In the genomic region with DNA sequence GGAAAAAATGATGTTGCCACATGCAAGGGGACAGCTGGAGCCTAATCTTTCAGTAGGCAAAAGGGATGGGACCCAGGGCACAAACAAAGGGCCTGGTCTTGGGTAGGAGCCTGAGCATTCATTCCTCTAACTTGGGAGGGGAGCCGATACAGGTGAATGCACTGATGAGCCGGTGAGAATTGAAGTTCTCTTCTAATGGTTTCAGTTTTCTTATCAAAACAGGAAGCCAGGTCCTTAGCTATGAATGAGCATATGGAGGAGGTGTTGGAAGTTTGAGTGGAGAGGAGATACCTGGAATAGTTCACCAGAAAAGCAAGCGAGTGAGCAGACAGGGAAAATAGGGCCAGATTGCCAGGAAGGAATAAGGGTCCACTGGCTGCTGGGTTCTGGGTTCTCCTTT, we compare ENCODE assay signal across 9 cellular contexts. TPM values are rescaled to one million over a fixed set of nuclear protein-coding genes. Genes with fewer than 3 reads are reported as not detected.
DNase-seq lines count a peak whose midpoint lies in the region; ATAC-seq and TF ChIP-seq lines count a peak whose summit lies in the region.
"Had no signal": no experiment of that assay in that cellular context is flagged by ENCODE, and none has a peak within 500 bp of the region (broad histone marks: within the 10 kb centered on the region; RNA-seq: fewer than 3 reads in every experiment).

No MANE protein-coding gene starts in this region.

- DNase-seq in central memory CD8-positive, alpha-beta T cell (ENCODE audit: low spot score in 2 of 2) = no peak
- DNase-seq in progenitor cell of endocrine pancreas (ENCODE audit: low spot score, unreplicated experiment) (no peak), GF-D8 (lab: John Stamatoyannopoulos, UW) (no peak)
- DNase-seq in stimulated activated CD4-positive, alpha-beta T cell treated with anti-CD3 and anti-CD28 coated beads, Interleukin-15, amount 100 ng/mL, for 24 hours = no peak

- ATAC-seq in GM18502 (IDR thresholded peaks at IDR 0.05; ENCODE audit: poor library complexity, unreplicated experiment) = peak; percentile 67
- ATAC-seq in GM19438 (IDR thresholded peaks at IDR 0.05; ENCODE audit: low read depth, unreplicated experiment) = peak; percentile 48
- ATAC-seq in HG03108 (IDR thresholded peaks at IDR 0.05; ENCODE audit: unreplicated experiment) = peak; percentile 37
- no peak for ATAC-seq in central memory CD8-positive, alpha-beta T cell (replicated peaks; ENCODE audit: extremely low read depth, poor library complexity, severe bottlenecking)
- no peak for ATAC-seq in HG03045 (IDR thresholded peaks at IDR 0.05; ENCODE audit: unreplicated experiment)
- ATAC-seq: SK-N-SH treated with all-trans-retinoic acid at 6 μM for 48 hours had no signal

- no peak for TF ChIP-seq CTCF in progenitor cell of endocrine pancreas (IDR thresholded peaks at IDR 0.05; ENCODE audit: unreplicated experiment)

- no peaks in the 10 kb centered on the region for H3K36me3 Mint-ChIP-seq in central memory CD8-positive, alpha-beta T cell (ENCODE audit: insufficient read depth)
- no peaks in the 10 kb centered on the region for H3K36me3 Mint-ChIP-seq in progenitor cell of endocrine pancreas (ENCODE audit: insufficient read depth)

- no peaks in the 10 kb centered on the region for H3K9me3 Mint-ChIP-seq in central memory CD8-positive, alpha-beta T cell
- no peaks in the 10 kb centered on the region for H3K9me3 Mint-ChIP-seq in progenitor cell of endocrine pancreas (ENCODE audit: low read depth)

- peak overlapping the region; percentile 24 for H3K27ac Mint-ChIP-seq in central memory CD8-positive, alpha-beta T cell (ENCODE audit: low read depth)
- no peak overlapping the region for H3K27ac Mint-ChIP-seq in progenitor cell of endocrine pancreas

- H3K4me3 Mint-ChIP-seq in central memory CD8-positive, alpha-beta T cell = peak overlapping the region; percentile 3
- H3K4me3 Mint-ChIP-seq in progenitor cell of endocrine pancreas (ENCODE audit: low read depth) = no peak overlapping the region

- H3K27me3 Mint-ChIP-seq in central memory CD8-positive, alpha-beta T cell = no peaks in the 10 kb centered on the region
- peaks cover 36% of the 10 kb centered on the region for H3K27me3 Mint-ChIP-seq in progenitor cell of endocrine pancreas

- peaks cover 22% of the 10 kb centered on the region for H3K4me1 Mint-ChIP-seq in central memory CD8-positive, alpha-beta T cell
- H3K4me1 Mint-ChIP-seq in progenitor cell of endocrine pancreas (ENCODE audit: low read depth) = peaks cover 11% of the 10 kb centered on the region

RNA-seq across cellular contexts. Expression of gene DPP4, which starts 10.1 kb away (rescaled TPM):
- 3.2 and 3.3 TPM in 2 replicates for total RNA-seq in progenitor cell of endocrine pancreas

Comparison
In these comparisons a context has a peak if more than half of its experiments do, and no peak if none do; other contexts are left out.
1. ATAC-seq: peak in GM18502 (single experiment), GM19438 (single experiment) and HG03108 (single experiment); none in central memory CD8-positive, alpha-beta T cell (single experiment) and HG03045 (single experiment).